Comparison of ENCODE assay signal across 14 cellular contexts in genomic region chr5:111563041-111563822, GRCh38. TPM values are rescaled to one million over a fixed set of nuclear protein-coding genes. Genes with fewer than 3 reads are reported as not detected.
DNase-seq lines count a peak whose midpoint lies in the region; ATAC-seq and TF ChIP-seq lines count a peak whose summit lies in the region.
"Had no signal": no experiment of that assay in that cellular context is flagged by ENCODE, and none has a peak within 500 bp of the region (broad histone marks: within the 10 kb centered on the region; RNA-seq: fewer than 3 reads in every experiment).

No MANE protein-coding gene starts in this region.

- TF ChIP-seq CTCF in right atrium auricular region (IDR thresholded peaks at IDR 0.05), result no peak
- TF ChIP-seq CTCF in brain microvascular endothelial cell (IDR thresholded peaks at IDR 0.05; ENCODE audit: low read depth, low read length, missing control alignments), result no peak
- no peak for TF ChIP-seq CTCF in hepatocyte (IDR thresholded peaks at IDR 0.05; ENCODE audit: poor library complexity)
- TF ChIP-seq CTCF in breast epithelium (IDR thresholded peaks at IDR 0.05), result no peak

- H3K27ac ChIP-seq in right atrium auricular region (no peak overlapping the region), brain microvascular endothelial cell (peak overlapping the region; percentile 92), hepatocyte (peak overlapping the region; percentile 32), stomach smooth muscle (ENCODE audit: low read length) (peak overlapping the region; percentile 37), breast epithelium (no peak overlapping the region)
- H3K27ac ChIP-seq: RWPE1, thoracic aorta, WERI-Rb-1 had no signal

- peak; percentile 65 for ATAC-seq in Right ventricle myocardium inferior
- ATAC-seq: esophagus mucosa had no signal

- no peaks in the 10 kb centered on the region for H3K9me2 ChIP-seq in hepatocyte (replicated peaks; ENCODE audit: insufficient read depth)

- no peak overlapping the region for H3K4me2 ChIP-seq in hepatocyte

- H3K79me2 ChIP-seq in hepatocyte, result no peaks in the 10 kb centered on the region

- no peak for DNase-seq in Right ventricle myocardium inferior (ENCODE audit: missing footprints)
- DNase-seq in right atrium auricular region (ENCODE audit: low spot score), result no peak
- DNase-seq in brain microvascular endothelial cell, result peak; percentile 96
- peak; percentile 57 for DNase-seq in hepatocyte (ENCODE audit: low spot score)
- DNase-seq in NCI-H345 (lab: John Stamatoyannopoulos, UW), result no peak
- DNase-seq in LoVo (ENCODE audit: low spot score), result no peak
- no peak for DNase-seq in breast epithelium (ENCODE audit: low spot score in 2 of 2)
- DNase-seq: activated T-cell treated with anti-CD3 and anti-CD28 coated beads, Interleukin-2, amount 50 U/mL, for 1 hour; Kasumi-1; WERI-Rb-1 had no signal

- H3K27me3 ChIP-seq in right atrium auricular region, result no peaks in the 10 kb centered on the region
- H3K27me3 ChIP-seq in brain microvascular endothelial cell (replicated peaks), result no peaks in the 10 kb centered on the region
- H3K27me3 ChIP-seq in hepatocyte, result no peaks in the 10 kb centered on the region
- H3K27me3 ChIP-seq in stomach smooth muscle (ENCODE audit: control insufficient read depth in 1 of 2, insufficient read depth in 2 of 2, low read length in 2 of 2), result no peaks in the 10 kb centered on the region
- H3K27me3 ChIP-seq in breast epithelium, result no peaks in the 10 kb centered on the region

- no peak for TF ChIP-seq POLR2A in breast epithelium (IDR thresholded peaks at IDR 0.05)

- intact Hi-C loops in Right ventricle myocardium inferior (cut with DNase I) (no loop called here), breast epithelium (cut with DNase I; ENCODE audit: low total_unique reads) (no loop called here)

- H3K9me3 ChIP-seq in right atrium auricular region, result peaks cover 0 to 15% of the 10 kb centered on the region in 2 donors
- H3K9me3 ChIP-seq in hepatocyte (ENCODE audit: low read depth), result peaks cover 4% of the 10 kb centered on the region
- H3K9me3 ChIP-seq in stomach smooth muscle (ENCODE audit: control insufficient read depth in 2 of 2, low read length in 2 of 2), result no peaks in the 10 kb centered on the region
- no peaks in the 10 kb centered on the region for H3K9me3 ChIP-seq in breast epithelium

- no peak overlapping the region for H3K9ac ChIP-seq in stomach smooth muscle (ENCODE audit: low read length in 2 of 2)

- H3K4me3 ChIP-seq in right atrium auricular region (no peak overlapping the region), brain microvascular endothelial cell (ENCODE audit: low read depth, low read length) (no peak overlapping the region), hepatocyte (no peak overlapping the region), stomach smooth muscle (ENCODE audit: low read length in 2 of 2) (no peak overlapping the region), breast epithelium (no peak overlapping the region)
- H3K4me3 ChIP-seq: thoracic aorta had no signal

- H3K4me1 ChIP-seq in right atrium auricular region, result peaks cover 0 to 4% of the 10 kb centered on the region in 2 donors
- peaks cover 6% of the 10 kb centered on the region for H3K4me1 ChIP-seq in hepatocyte (ENCODE audit: insufficient read depth)
- H3K4me1 ChIP-seq in stomach smooth muscle (ENCODE audit: control insufficient read depth, insufficient read depth, low read length), result peaks cover 15% of the 10 kb centered on the region
- no peaks in the 10 kb centered on the region for H3K4me1 ChIP-seq in breast epithelium

- no peaks in the 10 kb centered on the region for H4K20me1 ChIP-seq in hepatocyte (ENCODE audit: insufficient read depth, poor library complexity, severe bottlenecking)

- no peak overlapping the region for H2AFZ ChIP-seq in hepatocyte

- 60% methylated on average over 6 of the region's 6 CpGs for WGBS in hepatocyte (ENCODE audit: low lambda C conversion rate, missing lambda C conversion rate)

- H3K36me3 ChIP-seq in right atrium auricular region, result no peaks in the 10 kb centered on the region
- no peaks in the 10 kb centered on the region for H3K36me3 ChIP-seq in brain microvascular endothelial cell (replicated peaks)
- H3K36me3 ChIP-seq in hepatocyte (replicated peaks; ENCODE audit: insufficient read depth, low read depth), result no peaks in the 10 kb centered on the region
- no peaks in the 10 kb centered on the region for H3K36me3 ChIP-seq in stomach smooth muscle (ENCODE audit: control insufficient read depth in 2 of 2, insufficient read depth in 2 of 2, low read length in 2 of 2)
- H3K36me3 ChIP-seq in breast epithelium, result no peaks in the 10 kb centered on the region
- H3K36me3 ChIP-seq: thoracic aorta, WERI-Rb-1 had no signal

- in situ Hi-C loops in brain microvascular endothelial cell (cut with HindIII; ENCODE audit: low pct_ligation_motif_present, low sequenced_read_pairs), result no loop called here

RNA-seq across cellular contexts. Expression of gene STARD4, which starts 50.9 kb away (rescaled TPM):
- 2.9 TPM for total RNA-seq in Right ventricle myocardium inferior
- 10 to 100 TPM; 11.8 to 16.4 TPM for total RNA-seq in right atrium auricular region
- total RNA-seq in hepatocyte, result 126 and 129 TPM in 2 replicates
- polyA plus RNA-seq in hepatocyte, result 35.0 and 39.9 TPM in 2 replicates
- 1 to 10 TPM; 5.3 to 6.7 (median 5.6) TPM for total RNA-seq in breast epithelium

Comparison
In these comparisons a context has a peak if more than half of its experiments do, and no peak if none do; other contexts are left out.
1. DNase-seq: peak in brain microvascular endothelial cell (single experiment) and hepatocyte (single experiment); none in Right ventricle myocardium inferior (single experiment), right atrium auricular region (single experiment), NCI-H345 (single experiment), LoVo (single experiment) and breast epithelium (0 of 2).
2. H3K27ac ChIP-seq: peak in brain microvascular endothelial cell (single experiment), hepatocyte (single experiment) and stomach smooth muscle (single experiment); none in right atrium auricular region (0 of 2) and breast epithelium (0 of 2).